1 cellular context compared by ENCODE assay signal in genomic region chr16:30051518-30051917, GRCh38.
TF ChIP-seq lines count a peak whose summit lies in the region.

No MANE protein-coding gene starts in this region.

TF ChIP-seq in K562, 482 proteins besides CTCF, POLR2A, EP300 and RAD21:
- TF ChIP-seq MAX (CRISPR knock-in tag; IDR thresholded peaks at IDR 0.05) = peak; percentile 36; the same call in 1 of the 2 replicates
- no peak for TF ChIP-seq HBP1 (CRISPR knock-in tag; IDR thresholded peaks at IDR 0.05)
- TF ChIP-seq FOSL1 (tag; conservative IDR thresholded peaks at IDR 0.05) = 0 out of 2 replicates have a peak, but pooled peaks have one; percentile 20
- no peak for TF ChIP-seq CAMTA2 (CRISPR knock-in tag; conservative IDR thresholded peaks at IDR 0.05)
